Comparison of ENCODE assay signal across 9 cellular contexts in the genomic region with DNA sequence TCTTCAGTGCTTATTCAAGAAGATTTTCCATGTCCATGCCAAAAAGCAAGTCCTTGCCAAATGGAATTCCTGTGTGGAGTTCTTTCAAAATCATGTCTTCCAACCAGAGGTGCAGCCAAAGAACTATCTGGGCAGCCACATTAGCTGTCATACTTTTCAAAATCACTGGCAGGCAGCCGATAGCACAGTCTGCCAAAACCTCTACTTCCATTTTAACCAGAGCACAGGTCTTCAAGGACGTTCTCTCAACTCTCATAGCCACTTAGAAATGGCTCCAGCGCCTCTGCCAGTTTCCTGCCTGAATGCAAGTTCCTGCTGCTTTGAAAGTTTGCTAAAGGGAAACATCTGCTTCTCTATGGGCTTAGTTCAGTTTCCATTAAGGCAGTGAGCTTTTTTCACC.
DNase-seq lines count a peak whose midpoint lies in the region; ATAC-seq and TF ChIP-seq lines count a peak whose summit lies in the region.
"Had no signal": no experiment of that assay in that cellular context is flagged by ENCODE, and none has a peak within 500 bp of the region (broad histone marks: within the 10 kb centered on the region; RNA-seq: fewer than 3 reads in every experiment).

No MANE protein-coding gene starts in this region.

- no peak overlapping the region for H2AFZ ChIP-seq in hepatocyte

- no peaks in the 10 kb centered on the region for H3K9me2 ChIP-seq in hepatocyte (replicated peaks; ENCODE audit: insufficient read depth)

- no peaks in the 10 kb centered on the region for H3K79me2 ChIP-seq in hepatocyte

- ATAC-seq in activated CD8-positive, alpha-beta T cell treated with anti-CD3 and anti-CD28 coated beads for 36 hours: no peak
- ATAC-seq in GM18505 (IDR thresholded peaks at IDR 0.05; ENCODE audit: unreplicated experiment): no peak
- ATAC-seq: K562 had no signal

- TF ChIP-seq CTCF in MCF 10A (IDR thresholded peaks at IDR 0.05; ENCODE audit: unreplicated experiment) (no peak), hepatocyte (IDR thresholded peaks at IDR 0.05; ENCODE audit: poor library complexity) (no peak)
- no peak for TF ChIP-seq CTCF in activated CD8-positive, alpha-beta T cell treated with anti-CD3 and anti-CD28 coated beads for 36 hours (IDR thresholded peaks at IDR 0.05)

- peak overlapping the region; percentile 61 for H3K27ac Mint-ChIP-seq in MCF 10A (ENCODE audit: low read depth, unreplicated experiment)
- H3K27ac Mint-ChIP-seq in activated CD8-positive, alpha-beta T cell treated with anti-CD3 and anti-CD28 coated beads for 36 hours: no peak overlapping the region

- H3K4me3 ChIP-seq in hepatocyte (no peak overlapping the region), subcutaneous abdominal adipose tissue (ENCODE audit: low read depth in 1 of 5, low read length in 5 of 5) (peak overlapping the region in 1 of 5 donors; percentile 6)
- H3K4me3 ChIP-seq: K562 had no signal

- TF ChIP-seq POLR2A in erythroblast (IDR thresholded peaks at IDR 0.05; ENCODE audit: low read length) (no peak), GM18505 (IDR thresholded peaks at IDR 0.05; ENCODE audit: borderline replicate concordance, extremely low read depth, insufficient read depth, insufficient read length) (no peak)

- H3K4me1 Mint-ChIP-seq in MCF 10A (ENCODE audit: insufficient read depth, unreplicated experiment): peaks cover 9% of the 10 kb centered on the region
- H3K4me1 Mint-ChIP-seq in activated CD8-positive, alpha-beta T cell treated with anti-CD3 and anti-CD28 coated beads for 36 hours (ENCODE audit: low read depth): no peaks in the 10 kb centered on the region

- peak overlapping the region; percentile 31 for H3K4me3 Mint-ChIP-seq in MCF 10A (ENCODE audit: unreplicated experiment)
- H3K4me3 Mint-ChIP-seq in activated CD8-positive, alpha-beta T cell treated with anti-CD3 and anti-CD28 coated beads for 36 hours: no peak overlapping the region

- H3K27me3 ChIP-seq in hepatocyte: no peaks in the 10 kb centered on the region
- H3K27me3 ChIP-seq in subcutaneous abdominal adipose tissue (ENCODE audit: control insufficient read depth in 5 of 5, insufficient read depth in 4 of 5, low read length in 5 of 5): no peaks in the 10 kb centered on the region

- DNase-seq in HT1080 (ENCODE audit: low read depth) (peak; percentile 3), MCF 10A (ENCODE audit: unreplicated experiment) (peak; percentile 71), hepatocyte (ENCODE audit: low spot score) (peak; percentile 36), erythroblast (lab: John Stamatoyannopoulos, UW) (no peak), NCI-H128 (lab: John Stamatoyannopoulos, UW; ENCODE audit: unreplicated experiment) (no peak)
- DNase-seq in activated CD8-positive, alpha-beta T cell treated with anti-CD3 and anti-CD28 coated beads for 36 hours: no peak

- POLR2A ChIA-PET in MCF 10A (lab: Yijun Ruan, JAX): interaction anchor here (0.7 kb wide), 1 partner anchor 485 kb away, joined by 3 read pairs; no protein-coding TSS in a partner anchor
- POLR2A ChIA-PET in activated CD8-positive, alpha-beta T cell treated with anti-CD3 and anti-CD28 coated beads for 36 hours (lab: Charles Lee): no interaction called here

- H3K4me2 ChIP-seq in hepatocyte: no peak overlapping the region

- no peaks in the 10 kb centered on the region for H3K4me1 ChIP-seq in hepatocyte (ENCODE audit: insufficient read depth)
- peaks cover 2 to 26% (median 8%) of the 10 kb centered on the region in 5 donors for H3K4me1 ChIP-seq in subcutaneous abdominal adipose tissue (ENCODE audit: control insufficient read depth in 5 of 5, insufficient read depth in 5 of 5, low read length in 5 of 5)

- H3K36me3 ChIP-seq in hepatocyte (replicated peaks; ENCODE audit: insufficient read depth, low read depth) (no peaks in the 10 kb centered on the region), subcutaneous abdominal adipose tissue (ENCODE audit: control insufficient read depth in 5 of 5, insufficient read depth in 5 of 5, low read length in 5 of 5) (no peaks in the 10 kb centered on the region)

- intact Hi-C loops in MCF 10A (cut with micrococcal nuclease): no loop called here
- intact Hi-C loops in activated CD8-positive, alpha-beta T cell treated with anti-CD3 and anti-CD28 coated beads for 36 hours (cut with micrococcal nuclease): no loop called here

- H3K27me3 Mint-ChIP-seq in MCF 10A (ENCODE audit: insufficient read depth, unreplicated experiment): no peaks in the 10 kb centered on the region
- H3K27me3 Mint-ChIP-seq in activated CD8-positive, alpha-beta T cell treated with anti-CD3 and anti-CD28 coated beads for 36 hours: no peaks in the 10 kb centered on the region

- no TSS peak for BruUV-seq in MCF 10A (replicated peaks; lab: Mats Ljungman, UMichigan)

- H3K27ac ChIP-seq in hepatocyte: no peak overlapping the region
- peak overlapping the region; percentile 34 for H3K27ac ChIP-seq in subcutaneous abdominal adipose tissue (ENCODE audit: low read depth, low read length)

- no peaks in the 10 kb centered on the region for H4K20me1 ChIP-seq in hepatocyte (ENCODE audit: insufficient read depth, poor library complexity, severe bottlenecking)

- H3K36me3 Mint-ChIP-seq in MCF 10A (ENCODE audit: insufficient read depth, unreplicated experiment): no peaks in the 10 kb centered on the region
- H3K36me3 Mint-ChIP-seq in activated CD8-positive, alpha-beta T cell treated with anti-CD3 and anti-CD28 coated beads for 36 hours (ENCODE audit: low read depth): no peaks in the 10 kb centered on the region

- no peaks in the 10 kb centered on the region for H3K9me3 Mint-ChIP-seq in MCF 10A (ENCODE audit: unreplicated experiment)
- H3K9me3 Mint-ChIP-seq in activated CD8-positive, alpha-beta T cell treated with anti-CD3 and anti-CD28 coated beads for 36 hours: peaks cover 6% of the 10 kb centered on the region

- no peak overlapping the region for H3K9ac ChIP-seq in subcutaneous abdominal adipose tissue (ENCODE audit: low read length in 5 of 5)

- CTCF ChIA-PET in MCF 10A (lab: Yijun Ruan, JAX): no interaction called here
- CTCF ChIA-PET in activated CD8-positive, alpha-beta T cell treated with anti-CD3 and anti-CD28 coated beads for 36 hours (lab: Charles Lee): no interaction called here

- 56% methylated on average over 3 of the region's 3 CpGs for WGBS in hepatocyte (ENCODE audit: low lambda C conversion rate, missing lambda C conversion rate)

- H3K9me3 ChIP-seq in hepatocyte (ENCODE audit: low read depth): no peaks in the 10 kb centered on the region
- H3K9me3 ChIP-seq in subcutaneous abdominal adipose tissue (ENCODE audit: control insufficient read depth in 5 of 5, low read length in 5 of 5): no peaks in the 10 kb centered on the region

Comparison
In these comparisons a context has a peak if more than half of its experiments do, and no peak if none do; other contexts are left out.
1. DNase-seq: peak in HT1080 (single experiment), MCF 10A (single experiment) and hepatocyte (single experiment); none in activated CD8-positive, alpha-beta T cell treated with anti-CD3 and anti-CD28 coated beads for 36 hours (single experiment), erythroblast (0 of 2) and NCI-H128 (single experiment).